Comparison of ENCODE assay signal across 8 cellular contexts in the genomic region with DNA sequence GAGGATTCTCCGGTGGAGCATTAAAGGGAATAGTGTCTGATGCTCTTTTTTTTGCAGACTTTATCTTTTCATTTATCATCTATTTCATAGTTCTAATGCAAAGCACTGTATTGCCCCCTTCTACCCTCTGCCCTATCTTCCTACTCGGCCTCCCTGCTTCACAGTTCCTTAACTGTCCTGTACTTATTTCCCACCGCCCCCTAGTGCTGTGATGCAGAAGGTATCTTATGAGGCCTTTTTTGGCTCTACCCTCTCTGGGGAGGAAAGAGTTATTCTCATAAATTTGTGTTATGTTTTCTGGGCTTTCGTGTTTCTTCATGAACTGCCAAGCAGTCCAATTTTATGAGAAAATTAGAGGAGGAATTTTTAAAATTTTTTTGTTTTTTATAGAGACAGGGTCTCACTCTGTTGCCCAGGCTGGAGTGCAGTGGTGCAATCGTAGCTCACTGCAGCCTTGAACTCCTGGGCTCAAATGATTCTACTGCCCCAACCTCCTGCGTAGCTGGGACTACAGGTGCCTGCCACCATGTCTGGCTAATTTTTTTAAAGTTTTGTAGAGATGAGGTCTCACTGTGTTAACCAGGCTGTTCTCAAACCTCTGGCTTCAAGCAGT. TPM values are rescaled to one million over a fixed set of nuclear protein-coding genes. Genes with fewer than 3 reads are reported as not detected.
A peak's percentile ranks its signal among the peaks of the same experiment; 100 is the strongest.
DNase-seq lines count a peak whose midpoint lies in the region; ATAC-seq, FAIRE-seq and TF ChIP-seq lines count a peak whose summit lies in the region.

No MANE protein-coding gene starts in this region.

- TF ChIP-seq CTCF in D721Med (IDR thresholded peaks at IDR 0.05; ENCODE audit: insufficient read depth, missing control alignments), result peak; percentile 77

- H3K4me3 Mint-ChIP-seq in T-helper 17 cell, result peak overlapping the region; percentile 99

- peaks cover 26% of the 10 kb centered on the region for H3K4me1 Mint-ChIP-seq in T-helper 17 cell

- H3K27me3 Mint-ChIP-seq in T-helper 17 cell, result no peaks in the 10 kb centered on the region

- H3K36me3 Mint-ChIP-seq in T-helper 17 cell (ENCODE audit: low read depth), result peaks cover 5% of the 10 kb centered on the region

- peak; percentile 47 for DNase-seq in D721Med (ENCODE audit: insufficient read length, low spot score)
- peak; percentile 81 for DNase-seq in NCI-H1092 treated with DMSO at 0.1 percent for 48 hours (lab: John Stamatoyannopoulos, UW)
- peak in 1 of 3 donors; percentile 21 for DNase-seq in T-helper 17 cell
- DNase-seq in cerebellar cortex (ENCODE audit: low spot score), result peak; percentile 83
- DNase-seq in kidney glomerular epithelial cell (lab: John Stamatoyannopoulos, UW), result peak; percentile 76
- DNase-seq in stimulated activated CD4-positive, alpha-beta T cell treated with anti-CD3 and anti-CD28 coated beads, Interleukin-4, amount 100 ng/mL, for 1 hour, result peak; percentile 41

- no peaks in the 10 kb centered on the region for H3K9me3 ChIP-seq in T-helper 17 cell (ENCODE audit: control insufficient read depth, low read length, poor library complexity, severe bottlenecking)

- peak overlapping the region; percentile 98 for H3K27ac Mint-ChIP-seq in T-helper 17 cell

- peak; percentile 32 for ATAC-seq in GM21717 (IDR thresholded peaks at IDR 0.05; ENCODE audit: unreplicated experiment)
- peak; percentile 14 for ATAC-seq in T-helper 17 cell
- ATAC-seq in HG03457 (IDR thresholded peaks at IDR 0.05; ENCODE audit: unreplicated experiment), result no peak

- FAIRE-seq in D721Med (lab: Jason Lieb, UNC), result no peak

RNA-seq across cellular contexts. Expression of a gene that starts 1.2 kb away (rescaled TPM):
- total RNA-seq in T-helper 17 cell, result 10 to 100 TPM; 63.1 to 63.9 TPM

RNA-seq across cellular contexts. Expression of a gene that starts 18.9 kb away (rescaled TPM):
- 10 to 100 TPM; 41.9 to 44.9 TPM for total RNA-seq in T-helper 17 cell

RNA-seq across cellular contexts. Expression of a gene that starts 21.2 kb away (rescaled TPM):
- total RNA-seq in T-helper 17 cell, result not detected

RNA-seq across cellular contexts. Expression of a gene that starts 43.2 kb away (rescaled TPM):
- total RNA-seq in T-helper 17 cell, result not detected
